10 cellular contexts compared by ENCODE assay signal in the genomic region with DNA sequence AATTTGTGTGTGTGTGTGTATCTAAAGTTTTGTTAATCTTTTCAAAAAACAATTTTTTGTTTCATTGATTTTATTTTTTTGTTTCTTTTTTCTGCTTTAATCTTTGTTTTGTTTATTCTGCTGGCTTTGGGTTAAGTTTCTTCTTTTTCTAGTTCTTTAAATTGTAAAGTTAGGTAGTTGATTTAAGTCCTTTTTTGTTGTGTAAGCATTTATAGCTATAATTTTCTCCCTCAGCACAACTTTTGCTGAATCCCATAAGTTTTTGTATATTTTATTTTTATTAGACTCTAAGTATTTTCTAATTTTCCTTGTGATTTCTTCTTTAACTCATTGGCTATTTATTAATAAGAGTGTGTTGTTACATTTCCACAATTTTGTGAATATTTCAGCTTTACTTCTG. TPM values are rescaled to one million over a fixed set of nuclear protein-coding genes. Genes with fewer than 3 reads are reported as not detected.
"Had no signal": no experiment of that assay in that cellular context is flagged by ENCODE, and none has a peak within 500 bp of the region (broad histone marks: within the 10 kb centered on the region; RNA-seq: fewer than 3 reads in every experiment).

No MANE protein-coding gene starts in this region.

- H2AFZ ChIP-seq: GM23338 had no signal

- DNase-seq: H9, HCEC 1CT, Karpas-422, KBM-7 had no signal

- FAIRE-seq: H1, H54, HTR-8/SVneo had no signal

- H3K4me3 ChIP-seq: GM23338 had no signal

- ATAC-seq: GM23338 had no signal

- H3K27ac ChIP-seq: KMS-11 had no signal

- H3K4me2 ChIP-seq: GM23338, KMS-11 had no signal

- H3K9ac ChIP-seq: KMS-11 had no signal

RNA-seq across cellular contexts. Expression of a gene that starts 34.9 kb away (rescaled TPM):
- total RNA-seq: GM23338, H1, H9, HT-29 had no signal
- polyA plus RNA-seq: GM23338, H1 had no signal
